In genomic region chr2:73111300-73112025, GRCh38 we compare ENCODE assay signal across 8 cellular contexts. TPM values are rescaled to one million over a fixed set of nuclear protein-coding genes. Genes with fewer than 3 reads are reported as not detected.
DNase-seq lines count a peak whose midpoint lies in the region; ATAC-seq and TF ChIP-seq lines count a peak whose summit lies in the region.

No MANE protein-coding gene starts in this region.

- peak overlapping the region; percentile 96 for H3K4me3 ChIP-seq in PC-9
- H3K4me3 ChIP-seq in kidney epithelial cell (ENCODE audit: low read depth, low read length) = peak overlapping the region; percentile 84

- H3K36me3 ChIP-seq in PC-9 (ENCODE audit: low read depth) (no peaks in the 10 kb centered on the region), kidney epithelial cell (ENCODE audit: control insufficient read depth, insufficient read depth, low read length) (no peaks in the 10 kb centered on the region)

- intact Hi-C loops in PC-9 (cut with micrococcal nuclease; ENCODE audit: unreplicated experiment) = no loop called here

- no peaks in the 10 kb centered on the region for H3K9me3 Mint-ChIP-seq in stimulated activated naive B cell treated with anti-CD40 and anti-IgM and Interleukin-4, amounts not matched to agents 10 μg/mL and 1 μg/mL and 100 μg/mL, for 72 hours

- peak overlapping the region; percentile 73 for H3K4me3 Mint-ChIP-seq in stimulated activated naive B cell treated with anti-CD40 and anti-IgM and Interleukin-4, amounts not matched to agents 10 μg/mL and 1 μg/mL and 100 μg/mL, for 72 hours

- H3K4me1 Mint-ChIP-seq in stimulated activated naive B cell treated with anti-CD40 and anti-IgM and Interleukin-4, amounts not matched to agents 10 μg/mL and 1 μg/mL and 100 μg/mL, for 72 hours = peaks cover 11 to 14% of the 10 kb centered on the region in 2 donors

- H3K9me2 ChIP-seq in PC-9 (ENCODE audit: insufficient read depth) = no peaks in the 10 kb centered on the region

- H3K27me3 ChIP-seq in PC-9 (ENCODE audit: insufficient read depth, low read depth) (no peaks in the 10 kb centered on the region), kidney epithelial cell (ENCODE audit: control insufficient read depth, insufficient read depth, low read length) (no peaks in the 10 kb centered on the region)

- H3K27ac Mint-ChIP-seq in stimulated activated naive B cell treated with anti-CD40 and anti-IgM and Interleukin-4, amounts not matched to agents 10 μg/mL and 1 μg/mL and 100 μg/mL, for 72 hours = peak overlapping the region; percentile 85

- H3K79me2 ChIP-seq in PC-9 (ENCODE audit: low read depth) = peaks cover 58% of the 10 kb centered on the region

- H3F3A ChIP-seq in PC-9 (ENCODE audit: insufficient read depth, low read depth) = peaks cover 31% of the 10 kb centered on the region

- 0 out of 2 replicates have a peak, but pooled peaks have one; percentile 5 for TF ChIP-seq CTCF in PC-9 (conservative IDR thresholded peaks at IDR 0.05)
- TF ChIP-seq CTCF in kidney epithelial cell (IDR thresholded peaks at IDR 0.05; ENCODE audit: insufficient read depth, low read length, poor library complexity, severe bottlenecking) = no peak

- CTCF ChIA-PET in PC-9 (lab: Charles Lee) = interaction anchor here (0.5 to 1.4 kb wide), 7 partner anchors 22 to 995 kb away, joined by 3 to 15 read pairs (median 4); no protein-coding TSS in a partner anchor

- no peaks in the 10 kb centered on the region for H3K36me3 Mint-ChIP-seq in stimulated activated naive B cell treated with anti-CD40 and anti-IgM and Interleukin-4, amounts not matched to agents 10 μg/mL and 1 μg/mL and 100 μg/mL, for 72 hours

- ATAC-seq in stimulated activated naive B cell treated with anti-CD40 and anti-IgM and Interleukin-4, amounts not matched to agents 10 μg/mL and 1 μg/mL and 100 μg/mL, for 72 hours (replicated peaks) = no peak
- ATAC-seq in HG03520 (IDR thresholded peaks at IDR 0.05; ENCODE audit: unreplicated experiment) = no peak

- peak; percentile 24 for DNase-seq in DMS79 treated with DMSO at 0.1 percent for 48 hours (lab: John Stamatoyannopoulos, UW)
- DNase-seq in DMS79 (lab: John Stamatoyannopoulos, UW) = no peak
- DNase-seq in PC-9 = peak; percentile 57 to 60
- peak; percentile 15 to 35 for DNase-seq in T47D (ENCODE audit: low read depth in 1 of 2, low spot score in 1 of 2)
- no peak for DNase-seq in kidney epithelial cell (ENCODE audit: low read depth)
- no peak for DNase-seq in stimulated activated naive B cell treated with anti-CD40 and anti-IgM and Interleukin-4, amounts not matched to agents 10 μg/mL and 1 μg/mL and 100 μg/mL, for 72 hours
- no peak for DNase-seq in occipital lobe (lab: John Stamatoyannopoulos, UW)

- peak overlapping the region; percentile 99 for H2AFZ ChIP-seq in PC-9

- H3K4me1 ChIP-seq in PC-9 (replicated peaks; ENCODE audit: insufficient read depth) = peaks cover 20% of the 10 kb centered on the region

- peak overlapping the region; percentile 98 for H3K4me2 ChIP-seq in PC-9

- peaks cover 4 to 18% of the 10 kb centered on the region in 2 donors for H3K27me3 Mint-ChIP-seq in stimulated activated naive B cell treated with anti-CD40 and anti-IgM and Interleukin-4, amounts not matched to agents 10 μg/mL and 1 μg/mL and 100 μg/mL, for 72 hours

- in situ Hi-C loops in T47D (cut with HindIII; ENCODE audit: low pct_unique_long_range_greater_than_20kb, low sequenced_read_pairs) = no loop called here

- H3K27ac ChIP-seq in PC-9 = peak overlapping the region; percentile 57

- no peaks in the 10 kb centered on the region for H3K9me3 ChIP-seq in PC-9 (ENCODE audit: insufficient read depth, low read depth)

- peaks cover 4% of the 10 kb centered on the region; the same call in 1 of the 2 replicates for H4K20me1 ChIP-seq in PC-9 (ENCODE audit: insufficient read depth)

- POLR2A ChIA-PET in PC-9 (lab: Charles Lee; ENCODE audit: unreplicated experiment) = interaction anchor here (0.7 kb wide), 1 partner anchor 1664 kb away, joined by 5 read pairs; no protein-coding TSS in a partner anchor

- BruUV-seq in PC-9 (replicated peaks; lab: Mats Ljungman, UMichigan) = TSS peak; percentile 41

RNA-seq across cellular contexts. Expression of gene RAB11FIP5, which starts 1.3 kb away (rescaled TPM):
- total RNA-seq in PC-9 (2021) (24.4 and 25.0 TPM in 2 replicates), kidney epithelial cell (33.3 and 43.6 TPM in 2 replicates), occipital lobe (7.5 TPM)

RNA-seq across cellular contexts. Expression of gene SFXN5, which starts 40.0 kb away (rescaled TPM):
- total RNA-seq in PC-9 (2021) (12.5 and 15.2 TPM in 2 replicates), kidney epithelial cell (7.6 and 13.0 TPM in 2 replicates), occipital lobe (27.5 TPM)

Comparison
In these comparisons a context has a peak if more than half of its experiments do, and no peak if none do; other contexts are left out.
1. DNase-seq: peak in DMS79 treated with DMSO at 0.1 percent for 48 hours (single experiment), PC-9 (2 of 2) and T47D (2 of 2); none in DMS79 (single experiment), kidney epithelial cell (single experiment), stimulated activated naive B cell treated with anti-CD40 and anti-IgM and Interleukin-4, amounts not matched to agents 10 μg/mL and 1 μg/mL and 100 μg/mL, for 72 hours (single experiment) and occipital lobe (single experiment).